Comparison of ENCODE assay signal across 23 cellular contexts in the genomic region with DNA sequence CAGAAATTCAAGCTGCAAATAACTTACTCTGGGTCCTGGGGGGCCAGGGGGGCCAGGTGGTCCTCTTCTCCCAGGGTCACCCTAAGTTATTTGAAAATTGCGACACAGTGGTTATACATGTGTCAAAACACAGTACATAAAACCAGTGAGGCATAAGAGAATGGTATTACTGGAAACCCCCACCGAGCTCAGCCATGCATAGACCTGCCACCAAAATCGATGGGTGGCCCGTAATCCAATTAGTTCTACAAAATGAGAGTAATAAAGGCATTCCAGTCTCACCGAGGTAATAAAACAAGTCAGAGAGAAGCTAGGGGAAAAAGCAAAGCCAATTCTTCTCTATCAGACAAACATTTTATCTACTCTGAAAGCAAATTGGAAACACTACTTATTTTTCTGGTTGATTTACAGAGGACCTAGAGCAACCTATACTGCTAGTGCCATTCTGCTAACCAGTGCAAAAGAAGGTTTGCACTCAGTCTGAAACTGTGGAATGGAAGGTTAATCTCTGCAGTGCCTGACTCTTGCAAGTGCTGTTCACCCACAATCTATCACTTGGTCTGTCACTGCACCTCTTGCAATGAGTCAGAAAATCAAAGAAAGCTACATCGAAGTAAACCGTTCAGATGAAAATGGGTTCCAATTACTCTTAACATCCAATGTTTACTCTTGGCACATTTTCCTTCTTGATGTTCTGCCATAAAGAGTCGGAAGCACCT. TPM values are rescaled to one million over a fixed set of nuclear protein-coding genes. Genes with fewer than 3 reads are reported as not detected.
DNase-seq lines count a peak whose midpoint lies in the region; ATAC-seq and TF ChIP-seq lines count a peak whose summit lies in the region.
"Had no signal": no experiment of that assay in that cellular context is flagged by ENCODE, and none has a peak within 500 bp of the region (broad histone marks: within the 10 kb centered on the region; RNA-seq: fewer than 3 reads in every experiment).

No MANE protein-coding gene starts in this region.

- H3K4me3 Mint-ChIP-seq in CD4-positive, alpha-beta T cell: no peak overlapping the region
- H3K4me3 Mint-ChIP-seq: activated CD8-positive, alpha-beta T cell treated with anti-CD3 and anti-CD28 coated beads for 36 hours; activated naive CD8-positive, alpha-beta T cell; IgD-negative memory B cell; T-helper 17 cell had no signal

- no peak for TF ChIP-seq RAD21 in Ishikawa (IDR thresholded peaks at IDR 0.05; ENCODE audit: low read depth)

- peaks cover 14% of the 10 kb centered on the region for H3K27me3 Mint-ChIP-seq in CD4-positive, alpha-beta T cell

- TF ChIP-seq CTCF in CD4-positive, alpha-beta T cell (IDR thresholded peaks at IDR 0.05): no peak

- peak; percentile 52; the same call in 1 of the 2 replicates for TF ChIP-seq EP300 in Ishikawa (IDR thresholded peaks at IDR 0.05; ENCODE audit: borderline replicate concordance)

- H3K36me3 Mint-ChIP-seq in CD4-positive, alpha-beta T cell (ENCODE audit: low read depth): no peaks in the 10 kb centered on the region
- H3K36me3 Mint-ChIP-seq: activated naive CD8-positive, alpha-beta T cell; IgD-negative memory B cell had no signal

- DNase-seq in ecto neural progenitor cell (ENCODE audit: low spot score) (peak; percentile 77), retina (peak; percentile 78)
- no peak for DNase-seq in CD4-positive, alpha-beta T cell
- DNase-seq in stimulated activated CD4-positive, alpha-beta T cell treated with anti-CD3 and anti-CD28 coated beads, Interleukin-15, amount 100 ng/mL, for 24 hours: no peak
- DNase-seq: activated CD8-positive, alpha-beta T cell treated with anti-CD3 and anti-CD28 coated beads for 36 hours; activated T-cell treated with anti-CD3 and anti-CD28 coated beads, Interleukin-2, amount 50 U/mL, for 48 hours; AML-193; brain microvascular endothelial cell; foreskin fibroblast; left lung; NCI-H187; NCI-H510A; SHP77 treated with DMSO at 0.1 percent for 48 hours; stimulated activated CD4-positive, alpha-beta T cell treated with anti-CD3 and anti-CD28 coated beads, Interleukin-2, amount 100 ng/mL, for 48 hours; T-helper 17 cell had no signal

- no peaks in the 10 kb centered on the region for H3K4me1 Mint-ChIP-seq in CD4-positive, alpha-beta T cell (ENCODE audit: low read depth)
- H3K4me1 Mint-ChIP-seq: T-helper 17 cell had no signal

- no peak overlapping the region for H3K27ac Mint-ChIP-seq in CD4-positive, alpha-beta T cell
- H3K27ac Mint-ChIP-seq: activated CD8-positive, alpha-beta T cell treated with anti-CD3 and anti-CD28 coated beads for 36 hours; activated naive CD8-positive, alpha-beta T cell; IgD-negative memory B cell; T-helper 17 cell had no signal

- H3K27ac ChIP-seq in CD4-positive, alpha-beta T cell (ENCODE audit: low read depth, low read length): no peak overlapping the region
- H3K27ac ChIP-seq: brain microvascular endothelial cell, HL-60, left lung had no signal

- no peaks in the 10 kb centered on the region for H3K27me3 ChIP-seq in CD4-positive, alpha-beta T cell (ENCODE audit: control insufficient read depth, insufficient read depth, low read length)
- H3K27me3 ChIP-seq: brain microvascular endothelial cell, left lung had no signal

- H3K9me3 Mint-ChIP-seq in CD4-positive, alpha-beta T cell: no peaks in the 10 kb centered on the region
- H3K9me3 Mint-ChIP-seq: activated CD8-positive, alpha-beta T cell treated with anti-CD3 and anti-CD28 coated beads for 36 hours had no signal

- POLR2A ChIA-PET in CD4-positive, alpha-beta T cell (lab: Charles Lee): no interaction called here

- no peaks in the 10 kb centered on the region for H3K9me3 ChIP-seq in CD4-positive, alpha-beta T cell (ENCODE audit: control insufficient read depth, low read length)
- H3K9me3 ChIP-seq: left lung had no signal

- intact Hi-C loops in CD4-positive, alpha-beta T cell (cut with DNase I, micrococcal nuclease): no loop called here

- CTCF ChIA-PET in CD4-positive, alpha-beta T cell (lab: Charles Lee): no interaction called here

- ATAC-seq in GM18867 (IDR thresholded peaks at IDR 0.05; ENCODE audit: unreplicated experiment) (peak; percentile 80), HG02973 (IDR thresholded peaks at IDR 0.05; ENCODE audit: unreplicated experiment) (no peak)
- no peak for ATAC-seq in CD4-positive, alpha-beta T cell (ENCODE audit: poor library complexity)
- ATAC-seq: activated CD8-positive, alpha-beta T cell treated with anti-CD3 and anti-CD28 coated beads for 36 hours; left lung; T-helper 17 cell had no signal

TF ChIP-seq in Ishikawa, 13 proteins besides CTCF, POLR2A, EP300 and RAD21:
- TF ChIP-seq, protein P1, sequence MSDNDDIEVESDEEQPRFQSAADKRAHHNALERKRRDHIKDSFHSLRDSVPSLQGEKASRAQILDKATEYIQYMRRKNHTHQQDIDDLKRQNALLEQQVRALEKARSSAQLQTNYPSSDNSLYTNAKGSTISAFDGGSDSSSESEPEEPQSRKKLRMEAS (IDR thresholded peaks at IDR 0.05): no peak
- TF ChIP-seq, protein P2, sequence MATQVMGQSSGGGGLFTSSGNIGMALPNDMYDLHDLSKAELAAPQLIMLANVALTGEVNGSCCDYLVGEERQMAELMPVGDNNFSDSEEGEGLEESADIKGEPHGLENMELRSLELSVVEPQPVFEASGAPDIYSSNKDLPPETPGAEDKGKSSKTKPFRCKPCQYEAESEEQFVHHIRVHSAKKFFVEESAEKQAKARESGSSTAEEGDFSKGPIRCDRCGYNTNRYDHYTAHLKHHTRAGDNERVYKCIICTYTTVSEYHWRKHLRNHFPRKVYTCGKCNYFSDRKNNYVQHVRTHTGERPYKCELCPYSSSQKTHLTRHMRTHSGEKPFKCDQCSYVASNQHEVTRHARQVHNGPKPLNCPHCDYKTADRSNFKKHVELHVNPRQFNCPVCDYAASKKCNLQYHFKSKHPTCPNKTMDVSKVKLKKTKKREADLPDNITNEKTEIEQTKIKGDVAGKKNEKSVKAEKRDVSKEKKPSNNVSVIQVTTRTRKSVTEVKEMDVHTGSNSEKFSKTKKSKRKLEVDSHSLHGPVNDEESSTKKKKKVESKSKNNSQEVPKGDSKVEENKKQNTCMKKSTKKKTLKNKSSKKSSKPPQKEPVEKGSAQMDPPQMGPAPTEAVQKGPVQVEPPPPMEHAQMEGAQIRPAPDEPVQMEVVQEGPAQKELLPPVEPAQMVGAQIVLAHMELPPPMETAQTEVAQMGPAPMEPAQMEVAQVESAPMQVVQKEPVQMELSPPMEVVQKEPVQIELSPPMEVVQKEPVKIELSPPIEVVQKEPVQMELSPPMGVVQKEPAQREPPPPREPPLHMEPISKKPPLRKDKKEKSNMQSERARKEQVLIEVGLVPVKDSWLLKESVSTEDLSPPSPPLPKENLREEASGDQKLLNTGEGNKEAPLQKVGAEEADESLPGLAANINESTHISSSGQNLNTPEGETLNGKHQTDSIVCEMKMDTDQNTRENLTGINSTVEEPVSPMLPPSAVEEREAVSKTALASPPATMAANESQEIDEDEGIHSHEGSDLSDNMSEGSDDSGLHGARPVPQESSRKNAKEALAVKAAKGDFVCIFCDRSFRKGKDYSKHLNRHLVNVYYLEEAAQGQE (IDR thresholded peaks at IDR 0.05; ENCODE audit: low read depth): no peak
- peak; percentile 70 for TF ChIP-seq TEAD4 (IDR thresholded peaks at IDR 0.05)
- TF ChIP-seq TCF12 (IDR thresholded peaks at IDR 0.05; ENCODE audit: low read depth): peak; percentile 62
- TF ChIP-seq NFIC (IDR thresholded peaks at IDR 0.05): peak; percentile 52; the same call in 1 of the 2 replicates
- TF ChIP-seq, protein P3, sequence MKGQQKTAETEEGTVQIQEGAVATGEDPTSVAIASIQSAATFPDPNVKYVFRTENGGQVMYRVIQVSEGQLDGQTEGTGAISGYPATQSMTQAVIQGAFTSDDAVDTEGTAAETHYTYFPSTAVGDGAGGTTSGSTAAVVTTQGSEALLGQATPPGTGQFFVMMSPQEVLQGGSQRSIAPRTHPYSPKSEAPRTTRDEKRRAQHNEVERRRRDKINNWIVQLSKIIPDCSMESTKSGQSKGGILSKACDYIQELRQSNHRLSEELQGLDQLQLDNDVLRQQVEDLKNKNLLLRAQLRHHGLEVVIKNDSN (IDR thresholded peaks at IDR 0.05): no peak
- 0 out of 2 replicates have a peak, but pooled peaks have one; percentile 46 for TF ChIP-seq ZBTB7A (IDR thresholded peaks at IDR 0.05; ENCODE audit: low read depth)
- TF ChIP-seq CEBPB (IDR thresholded peaks at IDR 0.05): peak; percentile 92
- no peak for TF ChIP-seq TAF1 (IDR thresholded peaks at IDR 0.05; ENCODE audit: low read depth)

RNA-seq across cellular contexts. Expression of a gene that starts 32.4 kb away (rescaled TPM):
- total RNA-seq in CD4-positive, alpha-beta T cell: not detected
- total RNA-seq: activated CD8-positive, alpha-beta T cell treated with anti-CD3 and anti-CD28 coated beads for 36 hours; left lung; osteoblast; subcutaneous adipose tissue; T-helper 17 cell had no signal

Comparison
In these comparisons a context has a peak if more than half of its experiments do, and no peak if none do; other contexts are left out.
1. DNase-seq: peak in ecto neural progenitor cell (single experiment) and retina (single experiment); none in CD4-positive, alpha-beta T cell (0 of 10) and stimulated activated CD4-positive, alpha-beta T cell treated with anti-CD3 and anti-CD28 coated beads, Interleukin-15, amount 100 ng/mL, for 24 hours (single experiment).